27 cellular contexts compared by ENCODE assay signal in the genomic region with DNA sequence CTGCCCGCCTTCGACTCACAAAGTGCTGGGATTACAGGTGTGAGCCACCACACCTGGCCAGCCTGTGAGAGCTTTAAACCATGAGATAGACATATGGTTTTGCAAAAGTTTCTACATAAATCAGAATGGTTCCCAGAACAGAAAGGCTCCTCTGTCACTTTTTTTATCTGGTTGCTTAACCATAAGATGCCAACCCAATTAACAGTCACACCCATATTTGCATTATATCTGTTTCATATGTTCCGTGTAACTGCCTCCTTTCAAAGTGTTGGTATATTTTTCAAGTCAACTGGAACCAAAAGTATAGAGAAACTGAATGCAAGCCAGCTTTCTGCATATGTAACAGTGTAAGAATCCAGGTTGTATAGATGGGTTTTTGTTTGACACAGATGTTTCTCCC.
"Had no signal": no experiment of that assay in that cellular context is flagged by ENCODE, and none has a peak within 500 bp of the region (broad histone marks: within the 10 kb centered on the region; RNA-seq: fewer than 3 reads in every experiment).

No MANE protein-coding gene starts in this region.

- H3K9me3 ChIP-seq: gastroesophageal sphincter, heart right ventricle, lower lobe of right lung, ovary, psoas muscle, spleen, testis, tibial artery had no signal

- H3K4me1 ChIP-seq: foreskin keratinocyte, gastroesophageal sphincter, heart right ventricle, lower lobe of right lung, psoas muscle, spleen, testis, tibial artery had no signal

- H3K27me3 ChIP-seq: foreskin keratinocyte, gastroesophageal sphincter, heart right ventricle, ovary, spleen, testis, tibial artery had no signal

- FAIRE-seq: endothelial cell of umbilical vein, islet of Langerhans had no signal

- H3K4me3 ChIP-seq: coronary artery, gastroesophageal sphincter, heart right ventricle, lower lobe of right lung, ovary, psoas muscle, skin epidermis, spleen, testis, tibial artery had no signal

- H3K36me3 ChIP-seq: ovary had no signal

- DNase-seq: dermis blood vessel endothelial cell; effector memory CD4-positive, alpha-beta T cell; erythroblast; foreskin keratinocyte; heart right ventricle; hippocampal formation; kidney glomerular epithelial cell; left ventricle myocardium superior; lower lobe of right lung; natural killer cell; occipital lobe; ovary; posterior cingulate gyrus; psoas muscle; right cardiac atrium; spleen; stimulated activated CD4-positive, alpha-beta T cell treated with anti-CD3 and anti-CD28 coated beads, Interleukin-4, amount 100 ng/mL, for 4 hours; stimulated activated naive CD8-positive, alpha-beta T cell treated with anti-CD3 and anti-CD28 coated beads, Interleukin-15, Interleukin-2, amounts not matched to agents 100 U/mL and 50 U/mL, for 24 hours; substantia nigra; testis had no signal

- H3K27ac ChIP-seq: coronary artery, foreskin keratinocyte, gastroesophageal sphincter, heart right ventricle, lower lobe of right lung, ovary, psoas muscle, skin epidermis, spleen, testis, tibial artery had no signal

- ATAC-seq: foreskin keratinocyte; gastroesophageal sphincter; heart right ventricle; left ventricle myocardium superior; lower lobe of right lung; natural killer cell; psoas muscle; right cardiac atrium; stimulated activated memory B cell treated with anti-CD40 and anti-IgM and Interleukin-4, amounts not matched to agents 10 μg/mL and 1 μg/mL and 100 μg/mL, for 72 hours; stimulated activated naive CD8-positive, alpha-beta T cell treated with anti-CD3 and anti-CD28 coated beads, Interleukin-15, Interleukin-2, amounts not matched to agents 100 U/mL and 50 U/mL, for 24 hours had no signal
